ENCODE assay signal across 16 cellular contexts in the genomic region with DNA sequence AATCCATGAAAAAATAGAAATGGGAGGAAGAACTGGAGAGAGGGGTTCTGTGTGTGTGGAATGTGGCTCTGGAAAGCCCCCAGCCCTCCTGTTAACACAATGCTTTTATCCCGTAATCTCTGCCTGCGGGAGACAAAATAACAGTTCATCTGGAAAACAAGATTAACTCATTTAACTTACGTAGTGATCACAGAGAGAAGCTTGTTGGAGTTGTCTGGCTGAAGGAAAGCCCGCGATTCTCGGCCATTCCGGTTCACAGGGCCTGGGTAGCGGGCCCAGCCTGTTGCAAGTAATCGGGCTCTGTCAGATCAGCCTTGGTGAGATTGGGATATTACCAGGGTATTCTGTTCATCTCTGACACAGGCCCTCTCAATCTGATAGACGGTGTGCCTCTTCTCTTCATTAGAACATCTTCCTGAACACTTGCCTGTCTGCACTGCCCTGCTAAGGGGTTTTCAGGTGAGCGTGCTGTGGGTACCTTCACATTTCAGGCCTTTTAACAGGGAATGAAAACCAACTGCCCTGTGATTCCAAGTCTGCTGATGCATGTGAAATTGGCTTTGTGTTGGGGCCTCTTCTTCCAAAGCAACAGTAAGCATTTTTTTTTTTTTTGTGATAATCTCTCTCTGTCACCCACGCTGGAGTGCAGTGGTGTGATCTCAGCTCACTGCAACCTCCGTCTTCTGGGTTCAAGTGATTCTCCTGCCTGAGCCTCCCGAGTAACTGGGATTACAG.
DNase-seq lines count a peak whose midpoint lies in the region; ATAC-seq and TF ChIP-seq lines count a peak whose summit lies in the region.
"Had no signal": no experiment of that assay in that cellular context is flagged by ENCODE, and none has a peak within 500 bp of the region (broad histone marks: within the 10 kb centered on the region; RNA-seq: fewer than 3 reads in every experiment).

No MANE protein-coding gene starts in this region.

- H3K27me3 Mint-ChIP-seq in GM23338 (ENCODE audit: insufficient read depth, low read depth, poor library complexity), result peaks cover 2% of the 10 kb centered on the region
- H3K27me3 Mint-ChIP-seq in memory B cell, result peaks cover 1% of the 10 kb centered on the region
- H3K27me3 Mint-ChIP-seq: B cell; CD4-positive, CD25-positive, alpha-beta regulatory T cell had no signal

- H3K9me3 ChIP-seq in WERI-Rb-1 (ENCODE audit: severe bottlenecking), result peaks cover 3% of the 10 kb centered on the region

- no peak; the same call in 2 of the 3 replicates for ATAC-seq in GM23338
- ATAC-seq in memory B cell (ENCODE audit: low read depth), result no peak

- H3K27ac Mint-ChIP-seq in GM23338 (0 out of 2 replicates have a peak overlapping the region, but pooled peaks have one; percentile 36), memory B cell (peak overlapping the region; percentile 14)
- H3K27ac Mint-ChIP-seq: B cell had no signal

- H2AFZ ChIP-seq in GM23338, result no peak overlapping the region

- H3K9me2 ChIP-seq in GM23338 (ENCODE audit: insufficient read depth), result no peaks in the 10 kb centered on the region; the same call in 1 of the 2 replicates

- no peaks in the 10 kb centered on the region for H3K79me2 ChIP-seq in GM23338 (replicated peaks; ENCODE audit: insufficient read depth)

- H3K4me1 ChIP-seq in GM23338 (ENCODE audit: insufficient read depth), result no peaks in the 10 kb centered on the region

- peaks cover 9% of the 10 kb centered on the region; the same call in 1 of the 3 replicates for H3K4me1 Mint-ChIP-seq in GM23338
- H3K4me1 Mint-ChIP-seq in memory B cell, result no peaks in the 10 kb centered on the region

- no peaks in the 10 kb centered on the region; the same call in 1 of the 2 replicates for H4K20me1 ChIP-seq in GM23338 (replicated peaks; ENCODE audit: insufficient read depth)

- H3K9me3 Mint-ChIP-seq in GM23338, result no peaks in the 10 kb centered on the region; the same call in 2 of the 3 replicates
- peaks cover 2% of the 10 kb centered on the region for H3K9me3 Mint-ChIP-seq in memory B cell

- H3K4me3 Mint-ChIP-seq in GM23338 (no peak overlapping the region), memory B cell (no peak overlapping the region)
- H3K4me3 Mint-ChIP-seq: B cell; CD4-positive, CD25-positive, alpha-beta regulatory T cell had no signal

- H3K27ac ChIP-seq in GM23338 (ENCODE audit: low read depth), result no peak overlapping the region
- H3K27ac ChIP-seq in WERI-Rb-1, result no peak overlapping the region

- H3K4me2 ChIP-seq in GM23338, result no peak overlapping the region

- H3K36me3 Mint-ChIP-seq in GM23338 (ENCODE audit: low read depth), result no peaks in the 10 kb centered on the region
- no peaks in the 10 kb centered on the region for H3K36me3 Mint-ChIP-seq in memory B cell

- TF ChIP-seq CTCF in GM23338 (conservative IDR thresholded peaks at IDR 0.05; ENCODE audit: low read depth in 2 of 2) (no peak), WERI-Rb-1 (IDR thresholded peaks at IDR 0.05; ENCODE audit: low read depth, low read length) (no peak), retinal pigment epithelial cell (conservative IDR thresholded peaks at IDR 0.05; ENCODE audit: low read depth, low read length) (no peak)

- H3K27me3 ChIP-seq in GM23338 (ENCODE audit: insufficient read depth), result no peaks in the 10 kb centered on the region
- no peaks in the 10 kb centered on the region for H3K27me3 ChIP-seq in WERI-Rb-1 (ENCODE audit: insufficient read depth, low read depth, severe bottlenecking)

- peak; percentile 2 for DNase-seq in GM23338 (ENCODE audit: low spot score)
- peak; percentile 17 for DNase-seq in WERI-Rb-1
- no peak for DNase-seq in memory B cell (ENCODE audit: low spot score in 2 of 2)
- peak; percentile 26 for DNase-seq in retinal pigment epithelial cell (ENCODE audit: low read depth)
- no peak for DNase-seq in NCI-H2081 treated with DMSO at 0.1 percent for 48 hours (lab: John Stamatoyannopoulos, UW)
- DNase-seq in stimulated activated CD4-positive, alpha-beta T cell treated with anti-CD3 and anti-CD28 coated beads, Interleukin-15, amount 100 ng/mL, for 24 hours, result no peak
- no peak for DNase-seq in activated CD4-positive, alpha-beta T cell treated with anti-CD3 and anti-CD28 coated beads for 1 hour
- DNase-seq: ACHN; CD4-positive, CD25-positive, alpha-beta regulatory T cell; H7; NCI-H1092; NCI-H146; NCI-H2081; NCI-H510A; NCI-H774 had no signal

- H3K4me3 ChIP-seq in GM23338, result no peak overlapping the region
- no peak overlapping the region for H3K4me3 ChIP-seq in WERI-Rb-1 (ENCODE audit: low read depth, low read length)
- no peak overlapping the region for H3K4me3 ChIP-seq in retinal pigment epithelial cell (ENCODE audit: low read length)

- H3K36me3 ChIP-seq in GM23338 (ENCODE audit: insufficient read depth) (no peaks in the 10 kb centered on the region), WERI-Rb-1 (no peaks in the 10 kb centered on the region)

- no peaks in the 10 kb centered on the region for H3F3A ChIP-seq in GM23338 (replicated peaks; ENCODE audit: low read depth)

TF ChIP-seq in GM23338, 12 proteins besides CTCF, POLR2A, EP300 and RAD21 (continues in another document):
- no peak for TF ChIP-seq POLR2AphosphoS5 (IDR thresholded peaks at IDR 0.05; ENCODE audit: low read depth)
- TF ChIP-seq JUNB (IDR thresholded peaks at IDR 0.05; ENCODE audit: unreplicated experiment), result no peak
- no peak for TF ChIP-seq EZH2phosphoT487 (IDR thresholded peaks at IDR 0.05; ENCODE audit: unreplicated experiment)
- no peak for TF ChIP-seq STAT1 (IDR thresholded peaks at IDR 0.05; ENCODE audit: unreplicated experiment)
- no peak for TF ChIP-seq EZH2 (IDR thresholded peaks at IDR 0.05; ENCODE audit: low read depth, unreplicated experiment)
- TF ChIP-seq ZNF114 (CRISPR knock-in tag; IDR thresholded peaks at IDR 0.05), result no peak
- no peak for TF ChIP-seq ZNF331 (CRISPR knock-in tag; IDR thresholded peaks at IDR 0.05; ENCODE audit: low read depth)
- TF ChIP-seq, protein P1, sequence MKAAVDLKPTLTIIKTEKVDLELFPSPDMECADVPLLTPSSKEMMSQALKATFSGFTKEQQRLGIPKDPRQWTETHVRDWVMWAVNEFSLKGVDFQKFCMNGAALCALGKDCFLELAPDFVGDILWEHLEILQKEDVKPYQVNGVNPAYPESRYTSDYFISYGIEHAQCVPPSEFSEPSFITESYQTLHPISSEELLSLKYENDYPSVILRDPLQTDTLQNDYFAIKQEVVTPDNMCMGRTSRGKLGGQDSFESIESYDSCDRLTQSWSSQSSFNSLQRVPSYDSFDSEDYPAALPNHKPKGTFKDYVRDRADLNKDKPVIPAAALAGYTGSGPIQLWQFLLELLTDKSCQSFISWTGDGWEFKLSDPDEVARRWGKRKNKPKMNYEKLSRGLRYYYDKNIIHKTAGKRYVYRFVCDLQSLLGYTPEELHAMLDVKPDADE (IDR thresholded peaks at IDR 0.05), result no peak

Comparison
In these comparisons a context has a peak if more than half of its experiments do, and no peak if none do; other contexts are left out.
1. DNase-seq: peak in GM23338 (single experiment), WERI-Rb-1 (single experiment) and retinal pigment epithelial cell (single experiment); none in memory B cell (0 of 2), NCI-H2081 treated with DMSO at 0.1 percent for 48 hours (single experiment), stimulated activated CD4-positive, alpha-beta T cell treated with anti-CD3 and anti-CD28 coated beads, Interleukin-15, amount 100 ng/mL, for 24 hours (single experiment) and activated CD4-positive, alpha-beta T cell treated with anti-CD3 and anti-CD28 coated beads for 1 hour (single experiment).